ENCODE assay signal across 25 cellular contexts in the genomic region with DNA sequence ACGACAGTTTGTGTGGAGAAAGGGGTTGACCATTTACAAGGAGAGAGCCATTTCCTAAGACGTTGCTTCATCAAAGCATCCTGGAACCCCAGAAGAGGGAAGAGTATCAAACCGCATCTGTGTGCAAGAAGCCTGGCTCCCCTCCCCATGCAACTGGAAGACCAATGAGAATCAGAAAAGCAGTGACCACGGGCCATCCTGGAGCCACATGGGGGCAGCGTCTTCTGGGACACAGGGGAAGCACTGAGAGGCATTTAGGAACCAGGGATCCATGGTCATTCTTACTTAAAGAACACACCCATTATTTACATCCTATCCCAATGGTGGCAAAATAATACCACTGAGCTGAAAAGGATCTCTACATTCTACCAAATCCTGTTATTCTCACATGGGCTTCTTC. TPM values are rescaled to one million over a fixed set of nuclear protein-coding genes. Genes with fewer than 3 reads are reported as not detected.
DNase-seq lines count a peak whose midpoint lies in the region; ATAC-seq and TF ChIP-seq lines count a peak whose summit lies in the region.
"Had no signal": no experiment of that assay in that cellular context is flagged by ENCODE, and none has a peak within 500 bp of the region (broad histone marks: within the 10 kb centered on the region; RNA-seq: fewer than 3 reads in every experiment).

No MANE protein-coding gene starts in this region.

- no peaks in the 10 kb centered on the region for H3F3A ChIP-seq in Loucy (ENCODE audit: low read depth)

- POLR2A ChIA-PET in Caco-2 (lab: Charles Lee), result no interaction called here
- POLR2A ChIA-PET in CD8-positive, alpha-beta T cell (lab: Charles Lee), result no interaction called here

- no peaks in the 10 kb centered on the region for H3K27me3 Mint-ChIP-seq in Caco-2 (ENCODE audit: insufficient read depth, unreplicated experiment)
- H3K27me3 Mint-ChIP-seq in endodermal cell (ENCODE audit: insufficient read depth), result no peaks in the 10 kb centered on the region
- H3K27me3 Mint-ChIP-seq in CD8-positive, alpha-beta T cell (ENCODE audit: low read depth), result no peaks in the 10 kb centered on the region
- H3K27me3 Mint-ChIP-seq: activated B cell treated with CpG ODN at 0.5 μM for 24 hours; stimulated activated naive B cell treated with anti-CD40 and anti-IgM and Interleukin-4, amounts not matched to agents 10 μg/mL and 1 μg/mL and 100 μg/mL, for 72 hours had no signal

- H3K4me1 ChIP-seq in Caco-2 (no peaks in the 10 kb centered on the region), Loucy (ENCODE audit: insufficient read depth, low read length, poor library complexity, severe bottlenecking) (no peaks in the 10 kb centered on the region), endodermal cell (ENCODE audit: control insufficient read depth, insufficient read depth, low read length) (no peaks in the 10 kb centered on the region)
- H3K4me1 ChIP-seq in CD8-positive, alpha-beta T cell (ENCODE audit: insufficient read depth, low read length), result no peaks in the 10 kb centered on the region
- H3K4me1 ChIP-seq: spleen, uterus had no signal

- no peaks in the 10 kb centered on the region for H3K9me3 Mint-ChIP-seq in Caco-2 (ENCODE audit: unreplicated experiment)
- H3K9me3 Mint-ChIP-seq in endodermal cell, result no peaks in the 10 kb centered on the region
- H3K9me3 Mint-ChIP-seq in CD8-positive, alpha-beta T cell, result no peaks in the 10 kb centered on the region
- H3K9me3 Mint-ChIP-seq: activated B cell treated with CpG ODN at 0.5 μM for 24 hours; stimulated activated naive B cell treated with anti-CD40 and anti-IgM and Interleukin-4, amounts not matched to agents 10 μg/mL and 1 μg/mL and 100 μg/mL, for 72 hours had no signal

- no peak overlapping the region for H3K4me3 Mint-ChIP-seq in Caco-2 (ENCODE audit: unreplicated experiment)
- H3K4me3 Mint-ChIP-seq in endodermal cell, result no peak overlapping the region
- H3K4me3 Mint-ChIP-seq in CD8-positive, alpha-beta T cell, result no peak overlapping the region
- H3K4me3 Mint-ChIP-seq: activated B cell treated with CpG ODN at 0.5 μM for 24 hours; naive thymus-derived CD4-positive, alpha-beta T cell; stimulated activated naive B cell treated with anti-CD40 and anti-IgM and Interleukin-4, amounts not matched to agents 10 μg/mL and 1 μg/mL and 100 μg/mL, for 72 hours had no signal

- no peak overlapping the region for H3K27ac ChIP-seq in endodermal cell (ENCODE audit: low read depth, low read length)
- no peak overlapping the region for H3K27ac ChIP-seq in CD8-positive, alpha-beta T cell (ENCODE audit: low read depth, low read length)
- H3K27ac ChIP-seq: BLaER1 treated with 17β-estradiol and CSF1 and Interleukin-3, amounts not matched to agents 10 nM and 100 nM; GM23248; HL-60; spleen; uterus had no signal

- no peak overlapping the region for H3K9ac ChIP-seq in Loucy (ENCODE audit: low read depth, low read length, poor library complexity, severe bottlenecking)
- no peak overlapping the region for H3K9ac ChIP-seq in endodermal cell (ENCODE audit: extremely low read depth, low read length, poor library complexity, severe bottlenecking)
- H3K9ac ChIP-seq: BLaER1 treated with 17β-estradiol and CSF1 and Interleukin-3, amounts not matched to agents 10 nM and 100 nM; GM23248 had no signal

- H4K20me1 ChIP-seq in Loucy (ENCODE audit: insufficient read depth, low read length, poor library complexity, severe bottlenecking), result no peaks in the 10 kb centered on the region
- H4K20me1 ChIP-seq: BLaER1 treated with 17β-estradiol and CSF1 and Interleukin-3, amounts not matched to agents 10 nM and 100 nM had no signal

- no peak overlapping the region for H3K4me2 ChIP-seq in Loucy (ENCODE audit: low read depth, low read length, poor library complexity, severe bottlenecking)
- H3K4me2 ChIP-seq: BLaER1 treated with 17β-estradiol and CSF1 and Interleukin-3, amounts not matched to agents 10 nM and 100 nM had no signal

- no peaks in the 10 kb centered on the region for H3K9me2 ChIP-seq in Loucy (replicated peaks; ENCODE audit: low read depth, low read length)

- TF ChIP-seq CTCF in Caco-2 (IDR thresholded peaks at IDR 0.05; ENCODE audit: insufficient read depth in 1 of 2, low read depth in 1 of 2, low read length in 1 of 2, severe bottlenecking in 1 of 2, unreplicated experiment in 1 of 2) (peak; percentile 17 to 47), Loucy (conservative IDR thresholded peaks at IDR 0.05; ENCODE audit: low read length) (peak; percentile 26; the same call in 1 of the 2 replicates), endodermal cell (conservative IDR thresholded peaks at IDR 0.05) (peak; percentile 66)
- no peak for TF ChIP-seq CTCF in CD8-positive, alpha-beta T cell (IDR thresholded peaks at IDR 0.05)

- no peak overlapping the region for H3K27ac Mint-ChIP-seq in Caco-2 (ENCODE audit: unreplicated experiment)
- H3K27ac Mint-ChIP-seq in endodermal cell, result no peak overlapping the region
- no peak overlapping the region for H3K27ac Mint-ChIP-seq in CD8-positive, alpha-beta T cell
- H3K27ac Mint-ChIP-seq: activated B cell treated with CpG ODN at 0.5 μM for 24 hours; naive thymus-derived CD4-positive, alpha-beta T cell; stimulated activated naive B cell treated with anti-CD40 and anti-IgM and Interleukin-4, amounts not matched to agents 10 μg/mL and 1 μg/mL and 100 μg/mL, for 72 hours had no signal

- H2AFZ ChIP-seq in Loucy (ENCODE audit: low read length), result no peak overlapping the region
- H2AFZ ChIP-seq: GM23248 had no signal

- H3K4me3 ChIP-seq in Caco-2 (ENCODE audit: low read depth, low read length) (no peak overlapping the region), Loucy (ENCODE audit: low read length, poor library complexity, severe bottlenecking) (no peak overlapping the region), endodermal cell (ENCODE audit: low read length) (no peak overlapping the region)
- H3K4me3 ChIP-seq in CD8-positive, alpha-beta T cell (ENCODE audit: low read depth, low read length), result no peak overlapping the region
- H3K4me3 ChIP-seq: BLaER1 treated with 17β-estradiol and CSF1 and Interleukin-3, amounts not matched to agents 10 nM and 100 nM; GM23248; spleen; uterus had no signal

- H3K36me3 ChIP-seq in Caco-2 (ENCODE audit: control insufficient read depth, insufficient read depth, low read length) (no peaks in the 10 kb centered on the region), Loucy (ENCODE audit: insufficient read depth, low read length) (no peaks in the 10 kb centered on the region), endodermal cell (ENCODE audit: control insufficient read depth, insufficient read depth, low read length) (peaks cover 39% of the 10 kb centered on the region)
- H3K36me3 ChIP-seq in CD8-positive, alpha-beta T cell (ENCODE audit: insufficient read depth, low read length), result no peaks in the 10 kb centered on the region
- H3K36me3 ChIP-seq: BLaER1 treated with 17β-estradiol and CSF1 and Interleukin-3, amounts not matched to agents 10 nM and 100 nM; spleen; uterus had no signal

- no peaks in the 10 kb centered on the region for H3K79me2 ChIP-seq in Loucy (ENCODE audit: insufficient read depth, low read length)

- BruUV-seq in Caco-2 (replicated peaks; lab: Mats Ljungman, UMichigan), result no TSS peak

- intact Hi-C loops in Caco-2 (cut with micrococcal nuclease; ENCODE audit: unreplicated experiment), result loop anchor here (1.0 kb wide), 1 partner anchor 101 kb away; no protein-coding TSS in a partner anchor
- intact Hi-C loops in CD8-positive, alpha-beta T cell (cut with DNase I, micrococcal nuclease), result no loop called here

- DNase-seq in Caco-2 (peak; percentile 39 to 42), endodermal cell (peak; percentile 83), left lobe of liver (ENCODE audit: low spot score) (no peak), NCI-H2029 treated with DMSO at 0.1 percent for 48 hours (lab: John Stamatoyannopoulos, UW) (no peak)
- DNase-seq in CD8-positive, alpha-beta T cell, result no peak
- DNase-seq: activated B cell treated with CpG ODN at 0.5 μM for 24 hours; activated CD4-positive, alpha-beta T cell treated with anti-CD3 and anti-CD28 coated beads, Interleukin-2, amount 50 U/mL, for 4 hours; activated CD8-positive, alpha-beta memory T cell treated with anti-CD3 and anti-CD28 coated beads, Interleukin-2, amount 50 U/mL, for 4 hours; activated naive CD4-positive, alpha-beta T cell treated with anti-CD3 and anti-CD28 coated beads, Interleukin-2, amount 50 U/mL, for 16 hours; EL; GM23248; naive thymus-derived CD4-positive, alpha-beta T cell; NCI-H1048; NCI-H187 treated with DMSO at 0.1 percent for 48 hours; NCI-H2227 treated with DMSO at 0.1 percent for 48 hours; NCI-H748 treated with DMSO at 0.1 percent for 48 hours; spleen; stimulated activated CD4-positive, alpha-beta T cell treated with anti-CD3 and anti-CD28 coated beads, Interleukin-4, amount 100 ng/mL, for 1 hour; stimulated activated naive B cell treated with anti-CD40 and anti-IgM and Interleukin-4, amounts not matched to agents 10 μg/mL and 1 μg/mL and 100 μg/mL, for 72 hours; uterus had no signal

- H3K9me3 ChIP-seq in Caco-2, result no peaks in the 10 kb centered on the region
- no peaks in the 10 kb centered on the region for H3K9me3 ChIP-seq in Loucy (ENCODE audit: insufficient read depth, low read depth, low read length)
- no peaks in the 10 kb centered on the region for H3K9me3 ChIP-seq in endodermal cell (ENCODE audit: control insufficient read depth, low read length)
- H3K9me3 ChIP-seq in CD8-positive, alpha-beta T cell (ENCODE audit: low read length), result no peaks in the 10 kb centered on the region
- H3K9me3 ChIP-seq: BLaER1 treated with 17β-estradiol and CSF1 and Interleukin-3, amounts not matched to agents 10 nM and 100 nM; spleen; uterus had no signal

- 78 to 83% methylated on average over 4 to 5 of the region's 5 CpGs for WGBS in endodermal cell (ENCODE audit: insufficient coverage in 1 of 2, insufficient read length in 1 of 2), 2 experiments

- CTCF ChIA-PET in Caco-2 (lab: Charles Lee), result no interaction called here
- CTCF ChIA-PET in CD8-positive, alpha-beta T cell (lab: Charles Lee), result no interaction called here

- ATAC-seq in left lobe of liver, result peak; percentile 64
- no peak for ATAC-seq in CD8-positive, alpha-beta T cell
- no peak for ATAC-seq in GM19397 (IDR thresholded peaks at IDR 0.05; ENCODE audit: unreplicated experiment)
- ATAC-seq in GM18868 (IDR thresholded peaks at IDR 0.05; ENCODE audit: unreplicated experiment), result no peak
- ATAC-seq: naive thymus-derived CD4-positive, alpha-beta T cell; stimulated activated naive B cell treated with anti-CD40 and anti-IgM and Interleukin-4, amounts not matched to agents 10 μg/mL and 1 μg/mL and 100 μg/mL, for 72 hours had no signal

- H3K36me3 Mint-ChIP-seq in Caco-2 (ENCODE audit: insufficient read depth, unreplicated experiment) (peaks cover 8% of the 10 kb centered on the region), endodermal cell (ENCODE audit: low read depth) (no peaks in the 10 kb centered on the region)
- no peaks in the 10 kb centered on the region for H3K36me3 Mint-ChIP-seq in CD8-positive, alpha-beta T cell
- H3K36me3 Mint-ChIP-seq: naive thymus-derived CD4-positive, alpha-beta T cell; stimulated activated naive B cell treated with anti-CD40 and anti-IgM and Interleukin-4, amounts not matched to agents 10 μg/mL and 1 μg/mL and 100 μg/mL, for 72 hours had no signal

- H3K27me3 ChIP-seq in Caco-2 (replicated peaks; ENCODE audit: control insufficient read depth, insufficient read depth, low read length), result no peaks in the 10 kb centered on the region
- no peaks in the 10 kb centered on the region for H3K27me3 ChIP-seq in Loucy (ENCODE audit: insufficient read depth, low read length, poor library complexity, severe bottlenecking)
- no peaks in the 10 kb centered on the region for H3K27me3 ChIP-seq in endodermal cell (ENCODE audit: control insufficient read depth, insufficient read depth, low read length, poor library complexity, severe bottlenecking)
- no peaks in the 10 kb centered on the region for H3K27me3 ChIP-seq in CD8-positive, alpha-beta T cell (ENCODE audit: insufficient read depth, low read length)
- H3K27me3 ChIP-seq: BLaER1 treated with 17β-estradiol and CSF1 and Interleukin-3, amounts not matched to agents 10 nM and 100 nM; spleen; uterus had no signal

- H3K4me1 Mint-ChIP-seq in Caco-2 (ENCODE audit: low read depth, unreplicated experiment) (no peaks in the 10 kb centered on the region), endodermal cell (peaks cover 5% of the 10 kb centered on the region)
- H3K4me1 Mint-ChIP-seq in CD8-positive, alpha-beta T cell (ENCODE audit: low read depth), result no peaks in the 10 kb centered on the region
- H3K4me1 Mint-ChIP-seq: activated B cell treated with CpG ODN at 0.5 μM for 24 hours; naive thymus-derived CD4-positive, alpha-beta T cell had no signal

RNA-seq across cellular contexts. Expression of gene SEMA5A, which starts 29.3 kb away (rescaled TPM):
- total RNA-seq in Caco-2 (2022) (27.4 and 34.3 TPM in 2 replicates), endodermal cell (10 to 100 TPM; 46.8 to 77.8 TPM), left lobe of liver (5.7 TPM)
- 18.5 TPM for polyA plus RNA-seq in endodermal cell (2013, experiment 1 of 2)
- 19.3 TPM for polyA plus RNA-seq in endodermal cell (2013, experiment 2 of 2)
- total RNA-seq in CD8-positive, alpha-beta T cell, result under 1 TPM; 0.03 to 0.25 TPM
- total RNA-seq: activated B cell treated with CpG ODN at 0.5 μM for 24 hours had no signal

Comparison
In these comparisons a context has a peak if more than half of its experiments do, and no peak if none do; other contexts are left out.
1. DNase-seq: peak in Caco-2 (2 of 2) and endodermal cell (single experiment); none in left lobe of liver (single experiment), NCI-H2029 treated with DMSO at 0.1 percent for 48 hours (single experiment) and CD8-positive, alpha-beta T cell (0 of 7).